25 cellular contexts compared by ENCODE assay signal in the genomic region with DNA sequence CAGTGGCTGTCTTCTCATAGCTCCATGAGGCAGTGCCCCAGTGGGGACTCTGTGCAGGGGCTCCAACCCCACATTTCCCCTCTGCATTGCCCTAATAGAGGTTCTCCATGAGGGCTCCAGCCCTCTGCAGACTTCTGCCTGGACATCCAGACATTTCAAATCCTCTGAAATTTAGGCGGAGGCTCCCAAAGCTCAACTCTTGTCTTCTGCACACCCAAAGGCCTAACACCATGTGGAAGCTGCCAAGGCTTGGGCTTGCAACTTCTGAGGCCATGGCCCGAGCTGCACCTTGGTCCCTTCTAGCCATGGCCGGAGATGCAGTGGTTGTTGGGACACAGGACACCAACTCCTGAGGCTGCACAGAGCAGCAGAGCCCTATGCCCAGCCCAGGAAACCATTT.
"Had no signal": no experiment of that assay in that cellular context is flagged by ENCODE, and none has a peak within 500 bp of the region (broad histone marks: within the 10 kb centered on the region; RNA-seq: fewer than 3 reads in every experiment).

No MANE protein-coding gene starts in this region.

- ATAC-seq: activated CD8-positive, alpha-beta T cell treated with anti-CD3 and anti-CD28 coated beads, Interleukin-2, amount 10 ng/mL, durations not matched to agents 7 days and 5 days; PC-3; SK-N-SH treated with all-trans-retinoic acid at 6 μM for 48 hours; WTC11 had no signal

- FAIRE-seq: RCC 7860 had no signal

- DNase-seq: activated CD4-positive, alpha-beta T cell treated with anti-CD3 and anti-CD28 coated beads for 48 hours; activated CD4-positive, alpha-beta T cell treated with anti-CD3 and anti-CD28 coated beads, Interleukin-2, amount 50 U/mL, for 4 hours; activated CD4-positive, CD25-positive, alpha-beta regulatory T cell treated with anti-CD3 and anti-CD28 coated beads, Interleukin-2, amount 50 U/mL, for 72 hours; activated CD8-positive, alpha-beta memory T cell treated with anti-CD3 and anti-CD28 coated beads, Interleukin-2, amount 50 U/mL, for 48 hours; activated CD8-positive, alpha-beta T cell treated with anti-CD3 and anti-CD28 coated beads, Interleukin-2, amount 10 ng/mL, durations not matched to agents 7 days and 5 days; activated effector memory CD4-positive, alpha-beta T cell treated with Interleukin-2 at 50 U/mL for 16 hours; activated naive CD4-positive, alpha-beta T cell treated with anti-CD3 and anti-CD28 coated beads, Interleukin-2, amount 10 ng/mL, durations not matched to agents 7 days and 5 days; activated naive CD8-positive, alpha-beta T cell treated with anti-CD3 and anti-CD28 coated beads for 36 hours; activated T-cell treated with anti-CD3 and anti-CD28 coated beads, Interleukin-2, amount 50 U/mL, for 1 hour; anterior cingulate cortex; cerebellar nuclear complex; NCI-H1092; NCI-H1417 treated with DMSO at 0.1 percent for 48 hours; NCI-H1694 treated with DMSO at 0.1 percent for 48 hours; NCI-H2081; NCI-H446; NCI-H524; PC-3; SHP77; SW 1271 had no signal

- H3K4me1 ChIP-seq: SJSA1 had no signal

- H3K27ac ChIP-seq: KMS-11, SJSA1 had no signal

- H3K4me2 ChIP-seq: KMS-11 had no signal

- H3K36me3 ChIP-seq: SJSA1 had no signal

- H3K9ac ChIP-seq: KMS-11 had no signal

- H3K27me3 ChIP-seq: SJSA1 had no signal

- H3K4me3 ChIP-seq: SJSA1 had no signal
